Comparison of ENCODE assay signal across 22 cellular contexts in the genomic region with DNA sequence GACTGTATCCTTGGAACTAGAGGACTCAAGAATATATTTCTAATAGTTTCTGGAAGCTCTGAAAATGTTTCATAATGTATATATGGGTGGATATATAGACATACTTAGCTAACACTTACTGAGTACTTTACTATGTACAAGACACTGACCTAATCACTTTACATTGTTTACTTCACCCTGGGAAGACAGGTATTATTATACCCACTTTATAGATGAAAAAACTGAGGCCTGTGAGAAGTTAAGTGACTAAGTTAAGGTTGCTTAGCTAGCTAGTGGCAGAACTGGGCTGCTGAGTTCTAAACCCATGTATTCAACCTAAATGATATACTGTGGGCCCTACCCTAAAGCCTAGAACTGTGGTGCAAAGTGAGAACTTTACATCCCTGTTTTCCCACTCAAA.
"Had no signal": no experiment of that assay in that cellular context is flagged by ENCODE, and none has a peak within 500 bp of the region (broad histone marks: within the 10 kb centered on the region; RNA-seq: fewer than 3 reads in every experiment).

No MANE protein-coding gene starts in this region.

- H2AFZ ChIP-seq: PC-9 had no signal

- H3K27ac Mint-ChIP-seq: T-helper 17 cell had no signal

- H3K36me3 ChIP-seq: MG63, Peyer's patch, SJCRH30 had no signal

- H3K27ac ChIP-seq: PC-9, Peyer's patch, SJCRH30 had no signal

- H3K4me3 ChIP-seq: MG63, PC-9, Peyer's patch, SJCRH30 had no signal

- H3K4me1 ChIP-seq: Peyer's patch, SJCRH30 had no signal

- H3K4me3 Mint-ChIP-seq: T-helper 17 cell had no signal

- H3K27me3 ChIP-seq: MG63, Peyer's patch, SJCRH30 had no signal

- DNase-seq: KBM-7, MG63, NCI-H1092, NCI-H1105 treated with DMSO at 0.1 percent for 48 hours, NCI-H1417 treated with DMSO at 0.1 percent for 48 hours, NCI-H146, NCI-H1694 treated with DMSO at 0.1 percent for 48 hours, NCI-H1930, NCI-H2081, NCI-H2107, NCI-H2227 treated with DMSO at 0.1 percent for 48 hours, NCI-H524, NCI-H526 treated with DMSO at 0.1 percent for 48 hours, NCI-H748 treated with DMSO at 0.1 percent for 48 hours, OCI-M1, PC-9, Peyer's patch, SHP77 treated with DMSO at 0.1 percent for 48 hours, SJCRH30, T-helper 17 cell had no signal

- H3K4me2 ChIP-seq: PC-9 had no signal

- ATAC-seq: Right ventricle myocardium inferior, SK-N-SH treated with all-trans-retinoic acid at 6 μM for 48 hours, T-helper 17 cell had no signal

- H3K9me3 ChIP-seq: MG63, Peyer's patch had no signal

- H3K27me3 Mint-ChIP-seq: T-helper 17 cell had no signal
